ENCODE assay signal across 1 cellular context in genomic region chr10:29517352-29517923, GRCh38.
TF ChIP-seq lines count a peak whose summit lies in the region.

No MANE protein-coding gene starts in this region.

TF ChIP-seq in K562, 482 proteins besides CTCF, POLR2A, EP300 and RAD21 (continued from another document):
- TF ChIP-seq, protein P1, sequence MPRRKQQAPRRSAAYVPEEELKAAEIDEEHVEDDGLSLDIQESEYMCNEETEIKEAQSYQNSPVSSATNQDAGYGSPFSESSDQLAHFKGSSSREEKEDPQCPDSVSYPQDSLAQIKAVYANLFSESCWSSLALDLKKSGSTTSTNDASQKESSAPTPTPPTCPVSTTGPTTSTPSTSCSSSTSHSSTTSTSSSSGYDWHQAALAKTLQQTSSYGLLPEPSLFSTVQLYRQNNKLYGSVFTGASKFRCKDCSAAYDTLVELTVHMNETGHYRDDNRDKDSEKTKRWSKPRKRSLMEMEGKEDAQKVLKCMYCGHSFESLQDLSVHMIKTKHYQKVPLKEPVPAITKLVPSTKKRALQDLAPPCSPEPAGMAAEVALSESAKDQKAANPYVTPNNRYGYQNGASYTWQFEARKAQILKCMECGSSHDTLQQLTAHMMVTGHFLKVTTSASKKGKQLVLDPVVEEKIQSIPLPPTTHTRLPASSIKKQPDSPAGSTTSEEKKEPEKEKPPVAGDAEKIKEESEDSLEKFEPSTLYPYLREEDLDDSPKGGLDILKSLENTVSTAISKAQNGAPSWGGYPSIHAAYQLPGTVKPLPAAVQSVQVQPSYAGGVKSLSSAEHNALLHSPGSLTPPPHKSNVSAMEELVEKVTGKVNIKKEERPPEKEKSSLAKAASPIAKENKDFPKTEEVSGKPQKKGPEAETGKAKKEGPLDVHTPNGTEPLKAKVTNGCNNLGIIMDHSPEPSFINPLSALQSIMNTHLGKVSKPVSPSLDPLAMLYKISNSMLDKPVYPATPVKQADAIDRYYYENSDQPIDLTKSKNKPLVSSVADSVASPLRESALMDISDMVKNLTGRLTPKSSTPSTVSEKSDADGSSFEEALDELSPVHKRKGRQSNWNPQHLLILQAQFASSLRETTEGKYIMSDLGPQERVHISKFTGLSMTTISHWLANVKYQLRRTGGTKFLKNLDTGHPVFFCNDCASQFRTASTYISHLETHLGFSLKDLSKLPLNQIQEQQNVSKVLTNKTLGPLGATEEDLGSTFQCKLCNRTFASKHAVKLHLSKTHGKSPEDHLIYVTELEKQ (CRISPR knock-in tag; IDR thresholded peaks at IDR 0.05), result no peak
- TF ChIP-seq, protein P2, sequence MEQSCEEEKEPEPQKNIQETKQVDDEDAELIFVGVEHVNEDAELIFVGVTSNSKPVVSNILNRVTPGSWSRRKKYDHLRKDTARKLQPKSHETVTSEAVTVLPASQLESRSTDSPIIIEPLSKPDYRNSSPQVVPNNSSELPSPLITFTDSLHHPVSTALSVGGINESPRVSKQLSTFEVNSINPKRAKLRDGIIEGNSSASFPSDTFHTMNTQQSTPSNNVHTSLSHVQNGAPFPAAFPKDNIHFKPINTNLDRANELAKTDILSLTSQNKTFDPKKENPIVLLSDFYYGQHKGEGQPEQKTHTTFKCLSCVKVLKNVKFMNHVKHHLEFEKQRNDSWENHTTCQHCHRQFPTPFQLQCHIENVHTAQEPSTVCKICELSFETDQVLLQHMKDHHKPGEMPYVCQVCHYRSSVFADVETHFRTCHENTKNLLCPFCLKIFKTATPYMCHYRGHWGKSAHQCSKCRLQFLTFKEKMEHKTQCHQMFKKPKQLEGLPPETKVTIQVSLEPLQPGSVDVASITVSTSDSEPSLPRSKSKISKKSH (CRISPR knock-in tag; IDR thresholded peaks at IDR 0.05), result no peak
- TF ChIP-seq SPI1 (IDR thresholded peaks at IDR 0.05; ENCODE audit: borderline replicate concordance, low read depth, low read length) (peak; percentile 74; the same call in 1 of the 2 replicates), BMI1 (IDR thresholded peaks at IDR 0.05; ENCODE audit: low read length) (no peak), ATF1 (CRISPR knock-in tag; IDR thresholded peaks at IDR 0.05) (no peak), ATF1 (tag; IDR thresholded peaks at IDR 0.05) (no peak), CCAR2 (IDR thresholded peaks at IDR 0.05; ENCODE audit: low read depth, low read length) (no peak), CTCFL (IDR thresholded peaks at IDR 0.05; ENCODE audit: borderline replicate concordance, insufficient read depth, low read depth, low read length, poor library complexity, severe bottlenecking) (peak; percentile 19), SP1 (CRISPR knock-in tag; IDR thresholded peaks at IDR 0.05) (no peak)
